18 cellular contexts compared by ENCODE assay signal in genomic region chr19:4987692-4988370, GRCh38. TPM values are rescaled to one million over a fixed set of nuclear protein-coding genes. Genes with fewer than 3 reads are reported as not detected.
A peak's percentile ranks its signal among the peaks of the same experiment; 100 is the strongest.
DNase-seq lines count a peak whose midpoint lies in the region; ATAC-seq and TF ChIP-seq lines count a peak whose summit lies in the region.
"Had no signal": no experiment of that assay in that cellular context is flagged by ENCODE, and none has a peak within 500 bp of the region (broad histone marks: within the 10 kb centered on the region; RNA-seq: fewer than 3 reads in every experiment).

No MANE protein-coding gene starts in this region.

- no peaks in the 10 kb centered on the region for H3K9me3 ChIP-seq in mesodermal cell (ENCODE audit: control insufficient read depth, low read length)

- no peak for TF ChIP-seq CTCF in brain (conservative IDR thresholded peaks at IDR 0.05)

- ATAC-seq in activated naive CD4-positive, alpha-beta T cell treated with anti-CD3 and anti-CD28 coated beads, Interleukin-2, amount 50 U/mL, for 72 hours, result no peak
- no peak for ATAC-seq in stimulated activated naive B cell treated with anti-CD40 and anti-IgM and Interleukin-4, amounts not matched to agents 10 μg/mL and 1 μg/mL and 100 μg/mL, for 72 hours (replicated peaks)
- ATAC-seq in GM19328 (IDR thresholded peaks at IDR 0.05; ENCODE audit: unreplicated experiment), result no peak
- ATAC-seq in HG02840 (IDR thresholded peaks at IDR 0.05; ENCODE audit: low FRiP score, unreplicated experiment), result no peak
- ATAC-seq: activated T-cell treated with anti-CD3 and anti-CD28 coated beads, Interleukin-2, amount 50 U/mL, for 4 hours had no signal

- H3K4me1 ChIP-seq in mesodermal cell (ENCODE audit: control insufficient read depth, insufficient read depth, low read length, poor library complexity, severe bottlenecking), result peaks cover 46% of the 10 kb centered on the region

- peak overlapping the region in 3 of 5 experiments; percentile 18 to 25 (median 19) for H3K4me3 Mint-ChIP-seq in brain
- no peak overlapping the region for H3K4me3 Mint-ChIP-seq in stimulated activated naive B cell treated with anti-CD40 and anti-IgM and Interleukin-4, amounts not matched to agents 10 μg/mL and 1 μg/mL and 100 μg/mL, for 72 hours
- H3K4me3 Mint-ChIP-seq: activated CD4-positive, alpha-beta T cell treated with anti-CD3 and anti-CD28 coated beads, Interleukin-2, amount 10 ng/mL, durations not matched to agents 7 days and 5 days; activated T-cell treated with anti-CD3 and anti-CD28 coated beads, Interleukin-2, amount 50 U/mL, for 4 hours; CD4-positive, alpha-beta T cell; stimulated activated naive CD8-positive, alpha-beta T cell treated with anti-CD3 and anti-CD28 coated beads, Interleukin-15, Interleukin-2, amounts not matched to agents 100 ng/mL and 50 ng/mL, for 24 hours had no signal

- 86 to 89% methylated on average over 19 to 21 of the region's 24 CpGs for WGBS in mesodermal cell (ENCODE audit: insufficient coverage in 2 of 2), 2 experiments

- H3K27ac Mint-ChIP-seq in activated naive CD4-positive, alpha-beta T cell treated with anti-CD3 and anti-CD28 coated beads, Interleukin-2, amount 50 U/mL, for 72 hours, result peak overlapping the region; percentile 18 to 22
- H3K27ac Mint-ChIP-seq in brain, result peak overlapping the region; percentile 4 to 81 (median 71)
- H3K27ac Mint-ChIP-seq in stimulated activated naive B cell treated with anti-CD40 and anti-IgM and Interleukin-4, amounts not matched to agents 10 μg/mL and 1 μg/mL and 100 μg/mL, for 72 hours, result peak overlapping the region; percentile 60
- H3K27ac Mint-ChIP-seq: activated CD4-positive, alpha-beta T cell treated with anti-CD3 and anti-CD28 coated beads, Interleukin-2, amount 10 ng/mL, durations not matched to agents 7 days and 5 days; CD4-positive, alpha-beta T cell; stimulated activated naive CD8-positive, alpha-beta T cell treated with anti-CD3 and anti-CD28 coated beads, Interleukin-15, Interleukin-2, amounts not matched to agents 100 ng/mL and 50 ng/mL, for 24 hours had no signal

- DNase-seq in activated naive CD4-positive, alpha-beta T cell treated with anti-CD3 and anti-CD28 coated beads, Interleukin-2, amount 50 U/mL, for 72 hours (ENCODE audit: low spot score in 2 of 2), result no peak
- no peak for DNase-seq in activated naive CD4-positive, alpha-beta T cell treated with Interleukin-2 at 50 U/mL for 16 hours
- no peak for DNase-seq in stimulated activated naive B cell treated with anti-CD40 and anti-IgM and Interleukin-4, amounts not matched to agents 10 μg/mL and 1 μg/mL and 100 μg/mL, for 72 hours
- no peak for DNase-seq in superior temporal gyrus (ENCODE audit: extremely low spot score)
- DNase-seq: 8988T; activated CD4-positive, alpha-beta T cell treated with anti-CD3 and anti-CD28 coated beads, Interleukin-2, amount 10 ng/mL, durations not matched to agents 7 days and 5 days; activated T-cell treated with anti-CD3 and anti-CD28 coated beads, Interleukin-2, amount 50 U/mL, for 4 hours; amniotic stem cell; CD4-positive, alpha-beta T cell; KBM-7; NCI-H1105; NK-92 treated with Interleukin-12 subunit alpha and Interleukin-12 subunit beta, amount 100 ng/mL, for 24 hours; SHP77 treated with DMSO at 0.1 percent for 48 hours had no signal

- peaks cover 6 to 18% of the 10 kb centered on the region in 2 donors for H3K36me3 Mint-ChIP-seq in activated naive CD4-positive, alpha-beta T cell treated with anti-CD3 and anti-CD28 coated beads, Interleukin-2, amount 50 U/mL, for 72 hours
- peaks cover 51% of the 10 kb centered on the region for H3K36me3 Mint-ChIP-seq in brain
- peaks cover 18 to 24% of the 10 kb centered on the region in 2 donors for H3K36me3 Mint-ChIP-seq in stimulated activated naive B cell treated with anti-CD40 and anti-IgM and Interleukin-4, amounts not matched to agents 10 μg/mL and 1 μg/mL and 100 μg/mL, for 72 hours

- H3K9me3 Mint-ChIP-seq in activated naive CD4-positive, alpha-beta T cell treated with anti-CD3 and anti-CD28 coated beads, Interleukin-2, amount 50 U/mL, for 72 hours, result no peaks in the 10 kb centered on the region
- peaks cover 3 to 23% (median 8%) of the 10 kb centered on the region in 5 experiments for H3K9me3 Mint-ChIP-seq in brain
- peaks cover 1 to 8% of the 10 kb centered on the region in 2 donors for H3K9me3 Mint-ChIP-seq in stimulated activated naive B cell treated with anti-CD40 and anti-IgM and Interleukin-4, amounts not matched to agents 10 μg/mL and 1 μg/mL and 100 μg/mL, for 72 hours
- H3K9me3 Mint-ChIP-seq: activated CD4-positive, alpha-beta T cell treated with anti-CD3 and anti-CD28 coated beads, Interleukin-2, amount 10 ng/mL, durations not matched to agents 7 days and 5 days; stimulated activated naive CD8-positive, alpha-beta T cell treated with anti-CD3 and anti-CD28 coated beads, Interleukin-15, Interleukin-2, amounts not matched to agents 100 ng/mL and 50 ng/mL, for 24 hours had no signal

- peaks cover 7% of the 10 kb centered on the region for H3K36me3 ChIP-seq in mesodermal cell (ENCODE audit: control insufficient read depth, insufficient read depth, low read length)

- no peaks in the 10 kb centered on the region for H3K27me3 Mint-ChIP-seq in brain
- H3K27me3 Mint-ChIP-seq in stimulated activated naive B cell treated with anti-CD40 and anti-IgM and Interleukin-4, amounts not matched to agents 10 μg/mL and 1 μg/mL and 100 μg/mL, for 72 hours, result no peaks in the 10 kb centered on the region
- H3K27me3 Mint-ChIP-seq: activated CD4-positive, alpha-beta T cell treated with anti-CD3 and anti-CD28 coated beads, Interleukin-2, amount 10 ng/mL, durations not matched to agents 7 days and 5 days; CD4-positive, alpha-beta T cell; stimulated activated naive CD8-positive, alpha-beta T cell treated with anti-CD3 and anti-CD28 coated beads, Interleukin-15, Interleukin-2, amounts not matched to agents 100 ng/mL and 50 ng/mL, for 24 hours had no signal

- no peak overlapping the region for H3K4me3 ChIP-seq in mesodermal cell (ENCODE audit: extremely low read depth, insufficient read depth, low read length, poor library complexity, severe bottlenecking)

- peaks cover 78% of the 10 kb centered on the region for H3K4me1 Mint-ChIP-seq in brain
- peaks cover 20 to 58% of the 10 kb centered on the region in 2 donors for H3K4me1 Mint-ChIP-seq in stimulated activated naive B cell treated with anti-CD40 and anti-IgM and Interleukin-4, amounts not matched to agents 10 μg/mL and 1 μg/mL and 100 μg/mL, for 72 hours

- H3K27ac ChIP-seq in mesodermal cell (ENCODE audit: low read depth, low read length, severe bottlenecking), result peak overlapping the region; percentile 93

RNA-seq across cellular contexts. Expression of gene KDM4B, which starts 18.9 kb away (rescaled TPM):
- total RNA-seq in activated naive CD4-positive, alpha-beta T cell treated with anti-CD3 and anti-CD28 coated beads, Interleukin-2, amount 50 U/mL, for 72 hours, result 10 to 100 TPM; 21.0 to 44.8 TPM
- 41.0 TPM for polyA plus RNA-seq in brain (ENCODE audit: insufficient read depth, low read depth, low replicate concordance)
- 32.4 TPM for polyA plus RNA-seq in mesodermal cell (2013, experiment 1 of 2)
- 31.6 TPM for polyA plus RNA-seq in mesodermal cell (2013, experiment 2 of 2)

Comparison
In these comparisons a context has a peak if more than half of its experiments do, and no peak if none do; other contexts are left out.
1. H3K27ac Mint-ChIP-seq: peak in every context shown above with its lines; median percentile 71 in brain; 60 in stimulated activated naive B cell treated with anti-CD40 and anti-IgM and Interleukin-4, amounts not matched to agents 10 μg/mL and 1 μg/mL and 100 μg/mL, for 72 hours; 20 in activated naive CD4-positive, alpha-beta T cell treated with anti-CD3 and anti-CD28 coated beads, Interleukin-2, amount 50 U/mL, for 72 hours.
2. H3K4me3 Mint-ChIP-seq: peak in brain (3 of 5); none in stimulated activated naive B cell treated with anti-CD40 and anti-IgM and Interleukin-4, amounts not matched to agents 10 μg/mL and 1 μg/mL and 100 μg/mL, for 72 hours (0 of 2).